Comparison of ENCODE assay signal across 17 cellular contexts in the genomic region with DNA sequence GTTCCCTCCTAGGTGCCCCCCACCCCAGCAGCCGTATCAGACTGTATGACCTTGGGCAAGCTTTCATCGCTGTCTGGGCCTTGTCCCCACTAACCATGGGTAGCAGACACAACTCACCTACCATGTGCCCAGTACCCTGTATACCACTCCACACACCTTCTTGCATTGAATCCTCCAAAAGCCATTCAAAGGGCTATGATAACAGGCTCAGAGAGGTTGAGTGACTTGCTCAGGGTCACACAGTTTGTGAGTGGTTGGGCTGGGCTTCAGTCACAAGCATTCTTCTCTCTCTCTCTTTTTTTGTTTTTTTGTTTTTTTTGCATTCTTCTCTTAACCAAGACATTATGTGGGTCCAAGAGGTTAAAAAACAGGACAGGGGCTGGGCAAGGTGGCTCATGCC. TPM values are rescaled to one million over a fixed set of nuclear protein-coding genes. Genes with fewer than 3 reads are reported as not detected.
DNase-seq lines count a peak whose midpoint lies in the region; ATAC-seq and TF ChIP-seq lines count a peak whose summit lies in the region.
"Had no signal": no experiment of that assay in that cellular context is flagged by ENCODE, and none has a peak within 500 bp of the region (broad histone marks: within the 10 kb centered on the region; RNA-seq: fewer than 3 reads in every experiment).

No MANE protein-coding gene starts in this region.

- intact Hi-C loops in activated B cell treated with CpG ODN at 0.5 μM for 24 hours (cut with micrococcal nuclease) = loop anchor here (10.0 kb wide), 1 partner anchor 93 kb away; no protein-coding TSS in a partner anchor
- intact Hi-C loops in Calu3 (cut with micrococcal nuclease; ENCODE audit: unreplicated experiment) = no loop called here

- POLR2A ChIA-PET in activated CD4-positive, alpha-beta T cell treated with anti-CD3 and anti-CD28 coated beads, Interleukin-2, amount 10 ng/mL, durations not matched to agents 7 days and 5 days (lab: Charles Lee) = no interaction called here
- POLR2A ChIA-PET in activated B cell treated with CpG ODN at 0.5 μM for 24 hours (lab: Charles Lee) = interaction anchor here (2.5 kb wide), 1 partner anchor 43 kb away, joined by 18 read pairs; a partner anchor contains a TSS
- POLR2A ChIA-PET in naive thymus-derived CD8-positive, alpha-beta T cell (lab: Charles Lee) = interaction anchor here (1.3 to 6.2 kb wide), 3 partner anchors 11 to 43 kb away, joined by 5 to 48 read pairs (median 38); a partner anchor contains a TSS

- H3K27ac Mint-ChIP-seq in activated CD4-positive, alpha-beta T cell treated with anti-CD3 and anti-CD28 coated beads, Interleukin-2, amount 10 ng/mL, durations not matched to agents 7 days and 5 days = peak overlapping the region; percentile 91
- H3K27ac Mint-ChIP-seq in activated B cell treated with CpG ODN at 0.5 μM for 24 hours = peak overlapping the region; percentile 50
- H3K27ac Mint-ChIP-seq in naive thymus-derived CD8-positive, alpha-beta T cell = peak overlapping the region; percentile 59 to 98 (median 91)
- no peak overlapping the region for H3K27ac Mint-ChIP-seq in Calu3 (ENCODE audit: unreplicated experiment)
- H3K27ac Mint-ChIP-seq: dendritic cell treated with granulocyte-macrophage colony-stimulating factor and Interleukin-4, amounts not matched to agents 40 ng/mL and 50 ng/mL, for 4 days; HFFc6; neural progenitor cell had no signal

- H3K27me3 Mint-ChIP-seq in activated CD4-positive, alpha-beta T cell treated with anti-CD3 and anti-CD28 coated beads, Interleukin-2, amount 10 ng/mL, durations not matched to agents 7 days and 5 days = no peaks in the 10 kb centered on the region
- H3K27me3 Mint-ChIP-seq in activated B cell treated with CpG ODN at 0.5 μM for 24 hours (no peaks in the 10 kb centered on the region), Calu3 (ENCODE audit: unreplicated experiment) (peaks cover 40% of the 10 kb centered on the region)
- no peaks in the 10 kb centered on the region for H3K27me3 Mint-ChIP-seq in naive thymus-derived CD8-positive, alpha-beta T cell
- H3K27me3 Mint-ChIP-seq: dendritic cell treated with granulocyte-macrophage colony-stimulating factor and Interleukin-4, amounts not matched to agents 40 ng/mL and 50 ng/mL, for 4 days; memory B cell had no signal

- peaks cover 45% of the 10 kb centered on the region for H3K36me3 Mint-ChIP-seq in activated CD4-positive, alpha-beta T cell treated with anti-CD3 and anti-CD28 coated beads, Interleukin-2, amount 10 ng/mL, durations not matched to agents 7 days and 5 days (ENCODE audit: low read depth)
- H3K36me3 Mint-ChIP-seq in activated B cell treated with CpG ODN at 0.5 μM for 24 hours (ENCODE audit: low read depth) = peaks cover 45% of the 10 kb centered on the region
- peaks cover 0 to 50% (median 12%) of the 10 kb centered on the region in 3 donors for H3K36me3 Mint-ChIP-seq in naive thymus-derived CD8-positive, alpha-beta T cell
- H3K36me3 Mint-ChIP-seq in Calu3 (ENCODE audit: insufficient read depth, unreplicated experiment) = no peaks in the 10 kb centered on the region
- H3K36me3 Mint-ChIP-seq: neural progenitor cell had no signal

- no peak for ATAC-seq in activated B cell treated with CpG ODN at 0.5 μM for 24 hours (ENCODE audit: low read depth)
- no peak for ATAC-seq in naive thymus-derived CD8-positive, alpha-beta T cell
- ATAC-seq: right cardiac atrium had no signal

- H3K9me3 Mint-ChIP-seq in activated CD4-positive, alpha-beta T cell treated with anti-CD3 and anti-CD28 coated beads, Interleukin-2, amount 10 ng/mL, durations not matched to agents 7 days and 5 days = no peaks in the 10 kb centered on the region
- no peaks in the 10 kb centered on the region for H3K9me3 Mint-ChIP-seq in activated B cell treated with CpG ODN at 0.5 μM for 24 hours
- no peaks in the 10 kb centered on the region for H3K9me3 Mint-ChIP-seq in naive thymus-derived CD8-positive, alpha-beta T cell
- no peaks in the 10 kb centered on the region for H3K9me3 Mint-ChIP-seq in Calu3 (ENCODE audit: low read depth, unreplicated experiment)
- H3K9me3 Mint-ChIP-seq: dendritic cell treated with granulocyte-macrophage colony-stimulating factor and Interleukin-4, amounts not matched to agents 40 ng/mL and 50 ng/mL, for 4 days; HFFc6; memory B cell; neural progenitor cell had no signal

- H3K4me1 Mint-ChIP-seq in activated CD4-positive, alpha-beta T cell treated with anti-CD3 and anti-CD28 coated beads, Interleukin-2, amount 10 ng/mL, durations not matched to agents 7 days and 5 days = peaks cover 44% of the 10 kb centered on the region
- H3K4me1 Mint-ChIP-seq in activated B cell treated with CpG ODN at 0.5 μM for 24 hours (peaks cover 29% of the 10 kb centered on the region), Calu3 (ENCODE audit: low read depth, unreplicated experiment) (no peaks in the 10 kb centered on the region)
- H3K4me1 Mint-ChIP-seq in naive thymus-derived CD8-positive, alpha-beta T cell = peaks cover 17 to 57% (median 51%) of the 10 kb centered on the region in 4 donors
- H3K4me1 Mint-ChIP-seq: neural progenitor cell had no signal

- no TSS peak for BruUV-seq in Calu3 (replicated peaks; lab: Mats Ljungman, UMichigan)

- CTCF ChIA-PET in activated CD4-positive, alpha-beta T cell treated with anti-CD3 and anti-CD28 coated beads, Interleukin-2, amount 10 ng/mL, durations not matched to agents 7 days and 5 days (lab: Charles Lee) = interaction anchor here (2.0 to 3.1 kb wide), 2 partner anchors 10 to 42 kb away, joined by 9 read pairs; a partner anchor contains a TSS
- CTCF ChIA-PET in activated B cell treated with CpG ODN at 0.5 μM for 24 hours (lab: Charles Lee) (no interaction called here), Calu3 (lab: Charles Lee) (no interaction called here)

- H3K4me3 Mint-ChIP-seq in activated CD4-positive, alpha-beta T cell treated with anti-CD3 and anti-CD28 coated beads, Interleukin-2, amount 10 ng/mL, durations not matched to agents 7 days and 5 days = peak overlapping the region; percentile 94
- H3K4me3 Mint-ChIP-seq in activated B cell treated with CpG ODN at 0.5 μM for 24 hours = no peak overlapping the region
- peak overlapping the region; percentile 39 to 98 (median 94) for H3K4me3 Mint-ChIP-seq in naive thymus-derived CD8-positive, alpha-beta T cell
- H3K4me3 Mint-ChIP-seq in Calu3 (ENCODE audit: low read depth, unreplicated experiment) = no peak overlapping the region
- H3K4me3 Mint-ChIP-seq: dendritic cell treated with granulocyte-macrophage colony-stimulating factor and Interleukin-4, amounts not matched to agents 40 ng/mL and 50 ng/mL, for 4 days; HFFc6; neural progenitor cell had no signal

- no peak for TF ChIP-seq CTCF in activated B cell treated with CpG ODN at 0.5 μM for 24 hours (IDR thresholded peaks at IDR 0.05)
- TF ChIP-seq CTCF in Calu3 (IDR thresholded peaks at IDR 0.05; ENCODE audit: unreplicated experiment) = no peak

- no peak for DNase-seq in activated CD4-positive, alpha-beta T cell treated with anti-CD3 and anti-CD28 coated beads, Interleukin-2, amount 10 ng/mL, durations not matched to agents 7 days and 5 days
- DNase-seq in activated CD4-positive, alpha-beta T cell treated with anti-CD3 and anti-CD28 coated beads, Interleukin-2, amount 50 U/mL, for 1 hour = no peak
- DNase-seq in activated B cell treated with CpG ODN at 0.5 μM for 24 hours = no peak
- DNase-seq in naive thymus-derived CD8-positive, alpha-beta T cell = no peak
- no peak for DNase-seq in Calu3
- DNase-seq in NCI-H2081 treated with DMSO at 0.1 percent for 48 hours (lab: John Stamatoyannopoulos, UW) = no peak
- DNase-seq: esophagus squamous epithelium, HFFc6, NCI-H1048, NCI-H2171, Peyer's patch, WERI-Rb-1 had no signal

RNA-seq across cellular contexts. Expression of a gene that starts 2.6 kb away (rescaled TPM):
- total RNA-seq in activated CD4-positive, alpha-beta T cell treated with anti-CD3 and anti-CD28 coated beads, Interleukin-2, amount 10 ng/mL, durations not matched to agents 7 days and 5 days = 100 to 1,000 TPM; 120 to 123 TPM
- total RNA-seq in activated B cell treated with CpG ODN at 0.5 μM for 24 hours (76.2 and 89.3 TPM in 2 replicates), Calu3 (2022) (not detected in 2 replicates)
- 100 to 1,000 TPM; 218 TPM for total RNA-seq in naive thymus-derived CD8-positive, alpha-beta T cell
- 100 to 1,000 TPM in 1 of 3 donors, 10 to 100 TPM in 2; 50.5 to 159 (median 98.9) TPM for polyA plus RNA-seq in naive thymus-derived CD8-positive, alpha-beta T cell
- total RNA-seq: HFFc6 had no signal

RNA-seq across cellular contexts. Expression of a gene that starts 11.9 kb away (rescaled TPM):
- 10 to 100 TPM; 28.7 to 31.6 TPM for total RNA-seq in activated CD4-positive, alpha-beta T cell treated with anti-CD3 and anti-CD28 coated beads, Interleukin-2, amount 10 ng/mL, durations not matched to agents 7 days and 5 days
- 32.6 and 34.1 TPM in 2 replicates for total RNA-seq in activated B cell treated with CpG ODN at 0.5 μM for 24 hours
- 10 to 100 TPM; 30.3 to 32.6 TPM for total RNA-seq in naive thymus-derived CD8-positive, alpha-beta T cell
- 1 to 10 TPM in 1 of 3 donors, under 1 TPM in 2; 0.57 to 2.0 (median 0.75) TPM for polyA plus RNA-seq in naive thymus-derived CD8-positive, alpha-beta T cell
- total RNA-seq in Calu3 (2022) = 31.9 and 34.0 TPM in 2 replicates

RNA-seq across cellular contexts. Expression of a gene that starts 17.6 kb away (rescaled TPM):
- under 1 TPM in 1 of 2 experiments, not detected in 1; 0.08 TPM for total RNA-seq in activated CD4-positive, alpha-beta T cell treated with anti-CD3 and anti-CD28 coated beads, Interleukin-2, amount 10 ng/mL, durations not matched to agents 7 days and 5 days
- total RNA-seq in activated B cell treated with CpG ODN at 0.5 μM for 24 hours = not detected in 2 replicates
- under 1 TPM; 0.69 to 0.70 TPM for total RNA-seq in naive thymus-derived CD8-positive, alpha-beta T cell
- polyA plus RNA-seq in naive thymus-derived CD8-positive, alpha-beta T cell = under 1 TPM; 0.37 to 0.72 (median 0.42) TPM
- total RNA-seq in Calu3 (2022) = not detected in 2 replicates
- total RNA-seq: esophagus squamous epithelium, HFFc6, Peyer's patch, right cardiac atrium, thoracic aorta had no signal
- polyA plus RNA-seq: right cardiac atrium had no signal

RNA-seq across cellular contexts. Expression of a gene that starts 42.9 kb away (rescaled TPM):
- 10 to 100 TPM; 84.3 to 96.7 TPM for total RNA-seq in activated CD4-positive, alpha-beta T cell treated with anti-CD3 and anti-CD28 coated beads, Interleukin-2, amount 10 ng/mL, durations not matched to agents 7 days and 5 days
- total RNA-seq in activated B cell treated with CpG ODN at 0.5 μM for 24 hours (126 and 163 TPM in 2 replicates), Calu3 (2022) (94.0 and 96.8 TPM in 2 replicates)
- 100 to 1,000 TPM; 231 to 232 TPM for total RNA-seq in naive thymus-derived CD8-positive, alpha-beta T cell
- 10 to 100 TPM; 38.7 to 80.7 (median 40.6) TPM for polyA plus RNA-seq in naive thymus-derived CD8-positive, alpha-beta T cell

RNA-seq across cellular contexts. Expression of a gene that starts 46.6 kb away (rescaled TPM):
- total RNA-seq in activated CD4-positive, alpha-beta T cell treated with anti-CD3 and anti-CD28 coated beads, Interleukin-2, amount 10 ng/mL, durations not matched to agents 7 days and 5 days = under 1 TPM; 0.67 to 0.87 TPM
- total RNA-seq in activated B cell treated with CpG ODN at 0.5 μM for 24 hours (not detected in 2 replicates), Calu3 (2022) (not detected in 2 replicates)
- total RNA-seq in naive thymus-derived CD8-positive, alpha-beta T cell = under 1 TPM; 0.36 to 0.68 TPM
- polyA plus RNA-seq in naive thymus-derived CD8-positive, alpha-beta T cell = 1 to 10 TPM in 2 of 3 donors, under 1 TPM in 1; 0.67 to 1.7 (median 1.4) TPM
- total RNA-seq: HFFc6, Peyer's patch, right cardiac atrium, thoracic aorta had no signal
- polyA plus RNA-seq: right cardiac atrium had no signal

Comparison
In these comparisons a context has a peak if more than half of its experiments do, and no peak if none do; other contexts are left out.
1. H3K4me3 Mint-ChIP-seq: peak in activated CD4-positive, alpha-beta T cell treated with anti-CD3 and anti-CD28 coated beads, Interleukin-2, amount 10 ng/mL, durations not matched to agents 7 days and 5 days (single experiment) and naive thymus-derived CD8-positive, alpha-beta T cell (10 of 10); none in activated B cell treated with CpG ODN at 0.5 μM for 24 hours (single experiment) and Calu3 (single experiment).
2. RNA of a gene that starts 2.6 kb away (total RNA-seq): 218 TPM in naive thymus-derived CD8-positive, alpha-beta T cell, 120 to 123 TPM in activated CD4-positive, alpha-beta T cell treated with anti-CD3 and anti-CD28 coated beads, Interleukin-2, amount 10 ng/mL, durations not matched to agents 7 days and 5 days and 76.2 to 89.3 TPM in activated B cell treated with CpG ODN at 0.5 μM for 24 hours; not detected in Calu3; every median in the first group is over 10 times any median in the second.